14 cellular contexts compared by ENCODE assay signal in genomic region chr4:11548529-11549176, GRCh38.
A peak's percentile ranks its signal among the peaks of the same experiment; 100 is the strongest.
DNase-seq lines count a peak whose midpoint lies in the region; ATAC-seq and TF ChIP-seq lines count a peak whose summit lies in the region.
"Had no signal": no experiment of that assay in that cellular context is flagged by ENCODE, and none has a peak within 500 bp of the region (broad histone marks: within the 10 kb centered on the region; RNA-seq: fewer than 3 reads in every experiment).

No MANE protein-coding gene starts in this region.

- no peak overlapping the region for H3K4me3 Mint-ChIP-seq in naive thymus-derived CD8-positive, alpha-beta T cell
- H3K4me3 Mint-ChIP-seq: activated naive CD4-positive, alpha-beta T cell treated with anti-CD3 and anti-CD28 coated beads, Interleukin-2, amount 10 ng/mL, durations not matched to agents 7 days and 5 days; IgD-negative memory B cell had no signal

- no peaks in the 10 kb centered on the region for H3K36me3 ChIP-seq in tibial nerve

- 80 to 83% methylated on average over 2 of the region's 2 CpGs for WGBS in tibial nerve, 2 donors

- peak; percentile 98 for ATAC-seq in GM18519 (IDR thresholded peaks at IDR 0.05; ENCODE audit: low FRiP score, unreplicated experiment)
- peak; percentile 96 for ATAC-seq in GM21529 (IDR thresholded peaks at IDR 0.05; ENCODE audit: unreplicated experiment)
- peak; percentile 80 for ATAC-seq in HG03457 (IDR thresholded peaks at IDR 0.05; ENCODE audit: unreplicated experiment)
- no peak for ATAC-seq in naive thymus-derived CD8-positive, alpha-beta T cell

- TF ChIP-seq EP300 in tibial nerve (IDR thresholded peaks at IDR 0.05), result no peak

- no peak for TF ChIP-seq POLR2A in tibial nerve (IDR thresholded peaks at IDR 0.05)

- H3K4me1 ChIP-seq in tibial nerve, result peaks cover 0 to 6% (median 1%) of the 10 kb centered on the region in 4 donors

- no peaks in the 10 kb centered on the region for H3K27me3 ChIP-seq in tibial nerve

- no peak overlapping the region for H3K27ac Mint-ChIP-seq in naive thymus-derived CD8-positive, alpha-beta T cell
- H3K27ac Mint-ChIP-seq: activated naive CD4-positive, alpha-beta T cell treated with anti-CD3 and anti-CD28 coated beads, Interleukin-2, amount 10 ng/mL, durations not matched to agents 7 days and 5 days; IgD-negative memory B cell; progenitor cell of endocrine pancreas had no signal

- POLR2A ChIA-PET in naive thymus-derived CD8-positive, alpha-beta T cell (lab: Charles Lee), result no interaction called here

- H3K36me3 Mint-ChIP-seq in naive thymus-derived CD8-positive, alpha-beta T cell, result peaks cover 0 to 1% (median 0%) of the 10 kb centered on the region in 3 donors
- H3K36me3 Mint-ChIP-seq: activated naive CD4-positive, alpha-beta T cell treated with anti-CD3 and anti-CD28 coated beads, Interleukin-2, amount 10 ng/mL, durations not matched to agents 7 days and 5 days; IgD-negative memory B cell had no signal

- peaks cover 0 to 7% (median 2%) of the 10 kb centered on the region in 5 donors for H3K27me3 Mint-ChIP-seq in naive thymus-derived CD8-positive, alpha-beta T cell
- H3K27me3 Mint-ChIP-seq: activated naive CD4-positive, alpha-beta T cell treated with anti-CD3 and anti-CD28 coated beads, Interleukin-2, amount 10 ng/mL, durations not matched to agents 7 days and 5 days; progenitor cell of endocrine pancreas had no signal

- DNase-seq in glomerular visceral epithelial cell (ENCODE audit: extremely low spot score) (peak; percentile 42), COLO829 (ENCODE audit: low spot score) (no peak), GM03348 (ENCODE audit: low spot score) (no peak), tibial nerve (ENCODE audit: low spot score in 2 of 2) (no peak)
- no peak for DNase-seq in naive thymus-derived CD8-positive, alpha-beta T cell
- DNase-seq: activated naive CD4-positive, alpha-beta T cell treated with anti-CD3 and anti-CD28 coated beads, Interleukin-2, amount 10 ng/mL, durations not matched to agents 7 days and 5 days; foreskin melanocyte; Right ventricle myocardium superior; substantia nigra had no signal

- no peak for TF ChIP-seq CTCF in tibial nerve (IDR thresholded peaks at IDR 0.05)

- H3K27ac ChIP-seq in tibial nerve, result no peak overlapping the region

- H3K9me3 ChIP-seq in tibial nerve, result no peaks in the 10 kb centered on the region

- H3K4me3 ChIP-seq in tibial nerve, result no peak overlapping the region

- H3K4me1 Mint-ChIP-seq in naive thymus-derived CD8-positive, alpha-beta T cell, result peaks cover 0 to 5% (median 2%) of the 10 kb centered on the region in 4 donors
- H3K4me1 Mint-ChIP-seq: activated naive CD4-positive, alpha-beta T cell treated with anti-CD3 and anti-CD28 coated beads, Interleukin-2, amount 10 ng/mL, durations not matched to agents 7 days and 5 days had no signal

- H3K9me3 Mint-ChIP-seq in naive thymus-derived CD8-positive, alpha-beta T cell, result peaks cover 0 to 1% (median 0%) of the 10 kb centered on the region in 9 donors
- H3K9me3 Mint-ChIP-seq: activated naive CD4-positive, alpha-beta T cell treated with anti-CD3 and anti-CD28 coated beads, Interleukin-2, amount 10 ng/mL, durations not matched to agents 7 days and 5 days; IgD-negative memory B cell had no signal

Comparison
In these comparisons a context has a peak if more than half of its experiments do, and no peak if none do; other contexts are left out.
1. ATAC-seq: peak in GM18519 (single experiment), GM21529 (single experiment) and HG03457 (single experiment); none in naive thymus-derived CD8-positive, alpha-beta T cell (0 of 2).